In genomic region chr5:132435891-132436290, GRCh38 we compare ENCODE assay signal across 14 cellular contexts. TPM values are rescaled to one million over a fixed set of nuclear protein-coding genes. Genes with fewer than 3 reads are reported as not detected.
DNase-seq lines count a peak whose midpoint lies in the region; ATAC-seq and TF ChIP-seq lines count a peak whose summit lies in the region.
"Had no signal": no experiment of that assay in that cellular context is flagged by ENCODE, and none has a peak within 500 bp of the region (broad histone marks: within the 10 kb centered on the region; RNA-seq: fewer than 3 reads in every experiment).

No MANE protein-coding gene starts in this region.

- H3K27me3 ChIP-seq in CD8-positive, alpha-beta memory T cell (ENCODE audit: insufficient read depth, low read length, poor library complexity, severe bottlenecking): no peaks in the 10 kb centered on the region
- H3K27me3 ChIP-seq in spleen (replicated peaks in 1 of 7): no peaks in the 10 kb centered on the region

- H3K27ac Mint-ChIP-seq in CD8-positive, alpha-beta memory T cell: peak overlapping the region; percentile 64 to 99 (median 92)
- peak overlapping the region; percentile 25 for H3K27ac Mint-ChIP-seq in dendritic cell treated with granulocyte-macrophage colony-stimulating factor and Interleukin-4, amounts not matched to agents 40 ng/mL and 50 ng/mL, for 4 days

- CTCF ChIA-PET in CD8-positive, alpha-beta memory T cell (lab: Charles Lee): interaction anchor here (0.6 to 5.6 kb wide), 8 partner anchors 10 to 55 kb away, joined by 3 to 41 read pairs (median 4); partner anchors contain the start of gene IRF1

- peak overlapping the region in 4 of 7 donors; percentile 21 to 45 (median 39) for H3K4me3 Mint-ChIP-seq in CD8-positive, alpha-beta memory T cell
- H3K4me3 Mint-ChIP-seq in dendritic cell treated with granulocyte-macrophage colony-stimulating factor and Interleukin-4, amounts not matched to agents 40 ng/mL and 50 ng/mL, for 4 days: no peak overlapping the region

- no peak for ATAC-seq in GM18511 (IDR thresholded peaks at IDR 0.05; ENCODE audit: unreplicated experiment)

- POLR2A ChIA-PET in CD8-positive, alpha-beta memory T cell (lab: Charles Lee): interaction anchor here (1.0 to 4.6 kb wide), 6 partner anchors 9 to 54 kb away, joined by 3 to 47 read pairs (median 5); partner anchors contain the start of gene IRF1

- no peaks in the 10 kb centered on the region for H3K9me3 ChIP-seq in CD8-positive, alpha-beta memory T cell (ENCODE audit: low read length)
- H3K9me3 ChIP-seq in spleen: no peaks in the 10 kb centered on the region

- no peak for TF ChIP-seq CTCF in spleen (IDR thresholded peaks at IDR 0.05 in 8 of 11, conservative IDR thresholded peaks at IDR 0.05 in 3 of 11)

- 61 to 74% (median 69%) methylated on average over 2 of the region's 2 CpGs for WGBS in spleen, 5 donors

- intact Hi-C loops in dendritic cell treated with granulocyte-macrophage colony-stimulating factor and Interleukin-4, amounts not matched to agents 40 ng/mL and 50 ng/mL, for 4 days (cut with micrococcal nuclease): no loop called here
- intact Hi-C loops in spleen (cut with DNase I; ENCODE audit: low total_unique reads): no loop called here

- H3K4me3 ChIP-seq in CD8-positive, alpha-beta memory T cell (ENCODE audit: low read length): no peak overlapping the region
- H3K4me3 ChIP-seq in spleen: no peak overlapping the region

- H3K9me3 Mint-ChIP-seq in CD8-positive, alpha-beta memory T cell: no peaks in the 10 kb centered on the region
- H3K9me3 Mint-ChIP-seq in dendritic cell treated with granulocyte-macrophage colony-stimulating factor and Interleukin-4, amounts not matched to agents 40 ng/mL and 50 ng/mL, for 4 days: no peaks in the 10 kb centered on the region

- peaks cover 95% of the 10 kb centered on the region for H3K4me1 ChIP-seq in CD8-positive, alpha-beta memory T cell (ENCODE audit: insufficient read depth, low read length)
- peaks cover 51 to 100% (median 90%) of the 10 kb centered on the region in 6 donors for H3K4me1 ChIP-seq in spleen

- no peaks in the 10 kb centered on the region for H3K27me3 Mint-ChIP-seq in CD8-positive, alpha-beta memory T cell
- no peaks in the 10 kb centered on the region for H3K27me3 Mint-ChIP-seq in dendritic cell treated with granulocyte-macrophage colony-stimulating factor and Interleukin-4, amounts not matched to agents 40 ng/mL and 50 ng/mL, for 4 days

- H3K27ac ChIP-seq in CD8-positive, alpha-beta memory T cell (ENCODE audit: low read depth, low read length): no peak overlapping the region
- H3K27ac ChIP-seq in spleen: peak overlapping the region; percentile 26 to 99 (median 80)
- H3K27ac ChIP-seq: KMS-11 had no signal

- H3K36me3 ChIP-seq in CD8-positive, alpha-beta memory T cell (ENCODE audit: insufficient read depth, low read length): peaks cover 4% of the 10 kb centered on the region
- H3K36me3 ChIP-seq in spleen: peaks cover 0 to 37% (median 4%) of the 10 kb centered on the region in 6 donors

- no peak for DNase-seq in CD8-positive, alpha-beta memory T cell
- DNase-seq in SW480 (ENCODE audit: low spot score) (peak; percentile 38), spleen (no peak), AG20443 (ENCODE audit: low spot score) (no peak), DMS114 treated with DMSO at 0.1 percent for 48 hours (lab: John Stamatoyannopoulos, UW; ENCODE audit: unreplicated experiment) (no peak)
- DNase-seq: effector memory CD4-positive, alpha-beta T cell; foreskin fibroblast; GDM1; NCI-H1694; NCI-H524 treated with DMSO at 0.1 percent for 48 hours; stimulated activated CD4-positive, alpha-beta T cell treated with anti-CD3 and anti-CD28 coated beads, Interleukin-2, amount 100 ng/mL, for 24 hours had no signal

- H3K36me3 Mint-ChIP-seq in CD8-positive, alpha-beta memory T cell: peaks cover 4 to 59% (median 24%) of the 10 kb centered on the region in 3 donors
- no peaks in the 10 kb centered on the region for H3K36me3 Mint-ChIP-seq in dendritic cell treated with granulocyte-macrophage colony-stimulating factor and Interleukin-4, amounts not matched to agents 40 ng/mL and 50 ng/mL, for 4 days (ENCODE audit: low read depth)

- TF ChIP-seq POLR2A in spleen (IDR thresholded peaks at IDR 0.05): no peak

- H3K4me1 Mint-ChIP-seq in CD8-positive, alpha-beta memory T cell: peaks cover 90 to 99% (median 97%) of the 10 kb centered on the region in 3 donors
- H3K4me1 Mint-ChIP-seq in dendritic cell treated with granulocyte-macrophage colony-stimulating factor and Interleukin-4, amounts not matched to agents 40 ng/mL and 50 ng/mL, for 4 days (ENCODE audit: low read depth): peaks cover 78% of the 10 kb centered on the region

RNA-seq across cellular contexts. Expression of gene IRF1, which starts 54.7 kb away (rescaled TPM):
- total RNA-seq in CD8-positive, alpha-beta memory T cell: 100 to 1,000 TPM; 115 to 121 TPM
- polyA plus RNA-seq in CD8-positive, alpha-beta memory T cell: 204 TPM
- 100 to 1,000 TPM; 146 to 307 (median 165) TPM for total RNA-seq in spleen
- 100 to 1,000 TPM in 1 of 3 donors, 10 to 100 TPM in 2; 57.9 to 113 (median 59.7) TPM for polyA plus RNA-seq in spleen
